Comparison of ENCODE assay signal across 18 cellular contexts in the genomic region with DNA sequence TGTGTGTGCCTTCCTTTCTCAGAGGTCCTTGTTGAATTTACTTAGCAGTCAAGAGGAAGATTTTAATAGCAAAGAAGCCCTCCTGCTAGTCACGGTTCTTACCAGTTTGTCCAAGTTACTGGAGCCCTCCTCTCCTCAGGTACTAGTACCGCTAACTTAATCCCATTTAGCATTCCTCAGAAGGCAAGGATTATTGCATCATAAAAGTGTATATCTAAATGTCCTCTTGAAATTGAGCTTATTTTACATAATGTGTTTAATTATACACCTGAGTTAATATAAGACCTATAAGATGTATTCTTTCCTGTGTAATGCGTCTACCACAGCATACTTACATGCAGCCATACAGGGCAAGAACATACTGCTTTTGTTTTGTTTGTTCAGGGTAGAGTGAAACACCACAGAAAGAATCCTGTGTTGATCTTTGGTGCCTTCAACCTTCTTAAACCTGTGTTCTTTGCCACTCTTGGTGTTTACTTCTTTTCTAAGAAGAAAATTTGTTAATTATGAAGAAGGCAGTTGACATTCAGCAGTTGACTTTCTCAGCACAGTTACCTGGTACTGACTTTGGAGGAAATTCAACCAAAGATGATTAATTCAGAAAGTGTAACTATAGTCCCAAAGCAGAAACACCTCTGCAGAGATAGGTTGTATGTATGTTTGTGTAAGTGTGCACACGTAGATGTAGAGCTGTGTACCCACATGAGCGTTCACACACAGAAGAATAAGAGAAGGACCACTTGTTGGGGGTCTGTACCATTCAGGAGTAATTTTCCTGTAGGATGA.
"Had no signal": no experiment of that assay in that cellular context is flagged by ENCODE, and none has a peak within 500 bp of the region (broad histone marks: within the 10 kb centered on the region; RNA-seq: fewer than 3 reads in every experiment).

No MANE protein-coding gene starts in this region.

- H3K4me3 Mint-ChIP-seq: neural crest cell, T-cell, type B pancreatic cell had no signal

- ATAC-seq: body of pancreas, gastroesophageal sphincter, heart right ventricle, SK-N-SH treated with all-trans-retinoic acid at 6 μM for 48 hours, T-cell had no signal

- H3K4me1 Mint-ChIP-seq: neural crest cell had no signal

- H3K27ac Mint-ChIP-seq: progenitor cell of endocrine pancreas, T-cell, type B pancreatic cell had no signal

- DNase-seq: activated CD4-positive, CD25-positive, alpha-beta regulatory T cell; activated effector memory CD4-positive, alpha-beta T cell treated with anti-CD3 and anti-CD28 coated beads, Interleukin-2, amount 50 U/mL, for 16 hours; activated naive CD4-positive, alpha-beta T cell treated with anti-CD3 and anti-CD28 coated beads, Interleukin-2, amount 50 U/mL, for 16 hours; body of pancreas; dermis blood vessel endothelial cell; effector memory CD4-positive, alpha-beta T cell; heart right ventricle; left ventricle myocardium inferior; stimulated activated CD4-positive, alpha-beta T cell treated with anti-CD3 and anti-CD28 coated beads, Interleukin-12 subunit alpha, Interleukin-12 subunit beta, amount 100 ng/mL, for 4 hours; stimulated activated CD4-positive, alpha-beta T cell treated with anti-CD3 and anti-CD28 coated beads, Interleukin-2, amount 100 ng/mL, for 24 hours; T-cell; T1000; testis had no signal

- H3K27me3 Mint-ChIP-seq: progenitor cell of endocrine pancreas, T-cell, type B pancreatic cell had no signal

- H3K9me3 Mint-ChIP-seq: neural crest cell, type B pancreatic cell had no signal
